ENCODE assay signal across 35 cellular contexts in the genomic region with DNA sequence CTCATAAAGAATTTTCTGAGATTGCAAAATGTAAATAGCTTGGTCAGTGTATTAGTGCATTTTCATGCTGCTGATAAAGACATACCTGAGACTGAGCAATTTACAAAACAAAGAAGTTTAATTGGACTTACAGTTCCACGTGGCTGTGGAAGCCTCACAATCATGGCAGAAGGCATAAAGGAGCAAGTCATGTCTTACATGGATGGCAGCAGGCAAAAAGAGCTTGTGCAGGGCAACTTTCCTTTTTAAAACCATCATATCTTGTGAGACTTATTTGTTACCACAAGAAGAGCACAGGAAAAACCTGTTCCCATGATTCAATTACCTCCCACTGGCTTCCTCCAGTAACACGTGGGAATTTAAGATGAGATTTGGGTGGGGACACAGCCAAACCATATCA.
"Had no signal": no experiment of that assay in that cellular context is flagged by ENCODE, and none has a peak within 500 bp of the region (broad histone marks: within the 10 kb centered on the region; RNA-seq: fewer than 3 reads in every experiment).

No MANE protein-coding gene starts in this region.

- H3K36me3 ChIP-seq: MG63 had no signal

- H3K4me3 ChIP-seq: MG63 had no signal

- H3K9me3 ChIP-seq: MG63 had no signal

- DNase-seq: Karpas-422, Kasumi-1, MG63, MM.1S, MV-4-11, NCI-H1048, NCI-H1092, NCI-H1092 treated with DMSO at 0.1 percent for 48 hours, NCI-H1105, NCI-H1105 treated with DMSO at 0.1 percent for 48 hours, NCI-H1417, NCI-H1417 treated with DMSO at 0.1 percent for 48 hours, NCI-H1436, NCI-H1436 treated with DMSO at 0.1 percent for 48 hours, NCI-H146, NCI-H1694, NCI-H1694 treated with DMSO at 0.1 percent for 48 hours, NCI-H187, NCI-H187 treated with DMSO at 0.1 percent for 48 hours, NCI-H1930, NCI-H2029, NCI-H2029 treated with DMSO at 0.1 percent for 48 hours, NCI-H2081, NCI-H2081 treated with DMSO at 0.1 percent for 48 hours, NCI-H2107, NCI-H2171, NCI-H2171 treated with DMSO at 0.1 percent for 48 hours, NCI-H2227 treated with DMSO at 0.1 percent for 48 hours, NCI-H226, NCI-H345, NCI-H446, NCI-H446 treated with DMSO at 0.1 percent for 48 hours, NCI-H510A, NCI-H510A treated with DMSO at 0.1 percent for 48 hours, NCI-H524 had no signal

- H3K27me3 ChIP-seq: MG63 had no signal
